ENCODE assay signal across 9 cellular contexts in genomic region chr5:55220433-55221185, GRCh38. TPM values are rescaled to one million over a fixed set of nuclear protein-coding genes. Genes with fewer than 3 reads are reported as not detected.
DNase-seq lines count a peak whose midpoint lies in the region; TF ChIP-seq lines count a peak whose summit lies in the region.
"Had no signal": no experiment of that assay in that cellular context is flagged by ENCODE, and none has a peak within 500 bp of the region (broad histone marks: within the 10 kb centered on the region; RNA-seq: fewer than 3 reads in every experiment).

No MANE protein-coding gene starts in this region.

- no peaks in the 10 kb centered on the region for H4K20me1 ChIP-seq in OCI-LY7 (ENCODE audit: insufficient read depth, low read length)

- H2AFZ ChIP-seq in OCI-LY7 (ENCODE audit: low read length) = no peak overlapping the region

- peak overlapping the region; percentile 43 for H3K4me3 Mint-ChIP-seq in activated naive CD4-positive, alpha-beta T cell treated with anti-CD3 and anti-CD28 coated beads, Interleukin-2, amount 50 U/mL, for 24 hours

- H3K4me1 ChIP-seq in iPS-20b (ENCODE audit: insufficient read depth, low read length) (peaks cover 3% of the 10 kb centered on the region; the same call in 1 of the 2 replicates), skeletal muscle tissue (ENCODE audit: control insufficient read depth in 3 of 3, insufficient read depth in 3 of 3, low read length in 3 of 3) (peaks cover 7 to 10% (median 8%) of the 10 kb centered on the region in 3 donors), OCI-LY7 (ENCODE audit: insufficient read depth, low read length, poor library complexity, severe bottlenecking) (no peaks in the 10 kb centered on the region)

- H3K27ac ChIP-seq in HL-60 (replicated peaks) (no peak overlapping the region), iPS-20b (ENCODE audit: low read length) (no peak overlapping the region), skeletal muscle tissue (ENCODE audit: low read depth, low read length) (no peak overlapping the region), OCI-LY7 (ENCODE audit: low read depth, low read length, poor library complexity, severe bottlenecking) (no peak overlapping the region)

- H3K4me3 ChIP-seq in HL-60 (replicated peaks; ENCODE audit: insufficient read depth, low read length) (peak overlapping the region; percentile 33), iPS-20b (ENCODE audit: low read length) (peak overlapping the region; percentile 68), skeletal muscle tissue (ENCODE audit: low read length in 3 of 3) (peak overlapping the region; percentile 40 to 43 (median 41)), OCI-LY7 (ENCODE audit: low read depth, low read length, poor library complexity, severe bottlenecking) (no peak overlapping the region)

- BruUV-seq in OCI-LY7 (replicated peaks; lab: Mats Ljungman, UMichigan) = no TSS peak

- CTCF ChIA-PET in OCI-LY7 (lab: Charles Lee; ENCODE audit: unreplicated experiment) = no interaction called here

- H3K79me2 ChIP-seq in OCI-LY7 (ENCODE audit: insufficient read depth, low read depth, low read length) = no peaks in the 10 kb centered on the region

- POLR2A ChIA-PET in OCI-LY7 (lab: Charles Lee) = no interaction called here

- H3K27me3 ChIP-seq in HL-60 (ENCODE audit: insufficient read depth, poor library complexity, severe bottlenecking) (peaks cover 27% of the 10 kb centered on the region), iPS-20b (ENCODE audit: insufficient read depth, low read length) (peaks cover 86% of the 10 kb centered on the region), skeletal muscle tissue (ENCODE audit: control insufficient read depth in 3 of 3, insufficient read depth in 3 of 3, low read length in 3 of 3) (peaks cover 58 to 67% (median 60%) of the 10 kb centered on the region in 3 donors)

- H3K27ac Mint-ChIP-seq in activated naive CD4-positive, alpha-beta T cell treated with anti-CD3 and anti-CD28 coated beads, Interleukin-2, amount 50 U/mL, for 24 hours = no peak overlapping the region

- no peaks in the 10 kb centered on the region for H3K36me3 Mint-ChIP-seq in activated naive CD4-positive, alpha-beta T cell treated with anti-CD3 and anti-CD28 coated beads, Interleukin-2, amount 50 U/mL, for 24 hours

- intact Hi-C loops in OCI-LY7 (cut with micrococcal nuclease; ENCODE audit: unreplicated experiment) = no loop called here

- H3K36me3 ChIP-seq in iPS-20b (ENCODE audit: insufficient read depth, low read depth, low read length) (no peaks in the 10 kb centered on the region), skeletal muscle tissue (ENCODE audit: control insufficient read depth in 3 of 3, insufficient read depth in 3 of 3, low read length in 3 of 3) (no peaks in the 10 kb centered on the region), OCI-LY7 (ENCODE audit: insufficient read depth, low read length) (no peaks in the 10 kb centered on the region)

- no peaks in the 10 kb centered on the region for H3K9me2 ChIP-seq in OCI-LY7 (ENCODE audit: insufficient read depth, low read length)

- H3K9me3 ChIP-seq in iPS-20b (ENCODE audit: insufficient read depth, low read depth, low read length) = peaks cover 6% of the 10 kb centered on the region; the same call in 1 of the 2 replicates
- no peaks in the 10 kb centered on the region for H3K9me3 ChIP-seq in skeletal muscle tissue (ENCODE audit: control insufficient read depth in 3 of 3, low read length in 3 of 3)
- no peaks in the 10 kb centered on the region for H3K9me3 ChIP-seq in OCI-LY7 (ENCODE audit: low read length)

- H3K4me2 ChIP-seq in OCI-LY7 (ENCODE audit: low read length) = no peak overlapping the region

- peaks cover 53% of the 10 kb centered on the region for H3K27me3 Mint-ChIP-seq in activated naive CD4-positive, alpha-beta T cell treated with anti-CD3 and anti-CD28 coated beads, Interleukin-2, amount 50 U/mL, for 24 hours

- DNase-seq in HL-60 (ENCODE audit: low read depth in 1 of 2, low spot score in 1 of 2) (no peak), NCI-H345 (lab: John Stamatoyannopoulos, UW) (no peak), putamen (ENCODE audit: low spot score) (no peak), OCI-LY7 (ENCODE audit: low spot score) (no peak)
- DNase-seq in activated effector memory CD4-positive, alpha-beta T cell treated with Interleukin-2 at 50 U/mL for 16 hours = no peak
- DNase-seq: SW 1271 had no signal

- H3K9me3 Mint-ChIP-seq in activated naive CD4-positive, alpha-beta T cell treated with anti-CD3 and anti-CD28 coated beads, Interleukin-2, amount 50 U/mL, for 24 hours = no peaks in the 10 kb centered on the region

- no peak overlapping the region; the same call in 1 of the 2 replicates for H3K9ac ChIP-seq in iPS-20b (ENCODE audit: low read depth, low read length)
- no peak overlapping the region for H3K9ac ChIP-seq in skeletal muscle tissue (ENCODE audit: low read depth in 1 of 3, low read length in 3 of 3)

- TF ChIP-seq CTCF in HL-60 (IDR thresholded peaks at IDR 0.05; ENCODE audit: insufficient read depth, low read length) = no peak
- TF ChIP-seq CTCF in OCI-LY7 (conservative IDR thresholded peaks at IDR 0.05; ENCODE audit: low read length) = no peak

- peaks cover 28% of the 10 kb centered on the region for H3K4me1 Mint-ChIP-seq in activated naive CD4-positive, alpha-beta T cell treated with anti-CD3 and anti-CD28 coated beads, Interleukin-2, amount 50 U/mL, for 24 hours

RNA-seq across cellular contexts. Expression of gene MCIDAS, which starts 6.5 kb away (rescaled TPM):
- not detected for total RNA-seq in skeletal muscle tissue
- not detected in 2 replicates for total RNA-seq in OCI-LY7 (2014; rRNA removed; shearing (Covaris generic))
- 0.21 TPM in 1 of 2 replicates, not detected in the other for total RNA-seq in OCI-LY7 (2022)

RNA-seq across cellular contexts. Expression of gene CCNO, which starts 12.8 kb away (rescaled TPM):
- total RNA-seq in skeletal muscle tissue (not detected), OCI-LY7 (2022) (2.3 and 3.3 TPM in 2 replicates)
- 1.3 and 2.4 TPM in 2 replicates for total RNA-seq in OCI-LY7 (2014; rRNA removed; shearing (Covaris generic))

RNA-seq across cellular contexts. Expression of gene CDC20B, which starts 47.6 kb away (rescaled TPM):
- total RNA-seq in skeletal muscle tissue (not detected), OCI-LY7 (2022) (not detected in 2 replicates)
- not detected in 2 replicates for total RNA-seq in OCI-LY7 (2014; rRNA removed; shearing (Covaris generic))
